Comparison of ENCODE assay signal across 36 cellular contexts in genomic region chr1:242546441-242546840, GRCh38. TPM values are rescaled to one million over a fixed set of nuclear protein-coding genes. Genes with fewer than 3 reads are reported as not detected.
"Had no signal": no experiment of that assay in that cellular context is flagged by ENCODE, and none has a peak within 500 bp of the region (broad histone marks: within the 10 kb centered on the region; RNA-seq: fewer than 3 reads in every experiment).

No MANE protein-coding gene starts in this region.

- DNase-seq: Karpas-422, Kasumi-1, MG63, MM.1S, NCI-H1048, NCI-H1092, NCI-H1092 treated with DMSO at 0.1 percent for 48 hours, NCI-H1105, NCI-H1105 treated with DMSO at 0.1 percent for 48 hours, NCI-H1417, NCI-H1417 treated with DMSO at 0.1 percent for 48 hours, NCI-H1436, NCI-H1436 treated with DMSO at 0.1 percent for 48 hours, NCI-H146, NCI-H1694, NCI-H1694 treated with DMSO at 0.1 percent for 48 hours, NCI-H187, NCI-H187 treated with DMSO at 0.1 percent for 48 hours, NCI-H1930, NCI-H2029, NCI-H2029 treated with DMSO at 0.1 percent for 48 hours, NCI-H2081, NCI-H2081 treated with DMSO at 0.1 percent for 48 hours, NCI-H2107, NCI-H2171, NCI-H2171 treated with DMSO at 0.1 percent for 48 hours, NCI-H2227 treated with DMSO at 0.1 percent for 48 hours, NCI-H226, NCI-H345, NCI-H446, NCI-H446 treated with DMSO at 0.1 percent for 48 hours, NCI-H510A, NCI-H510A treated with DMSO at 0.1 percent for 48 hours, NCI-H524 had no signal

- H3K36me3 ChIP-seq: MG63 had no signal

- H3K9me3 ChIP-seq: MG63 had no signal

- H3K4me3 ChIP-seq: MG63 had no signal

RNA-seq across cellular contexts. Expression of gene PLD5, which starts 21.9 kb away (rescaled TPM):
- total RNA-seq: M059J, NCI-H460 had no signal
